In genomic region chr17:40822132-40822812, GRCh38 we compare ENCODE assay signal across 11 cellular contexts. TPM values are rescaled to one million over a fixed set of nuclear protein-coding genes. Genes with fewer than 3 reads are reported as not detected.
A peak's percentile ranks its signal among the peaks of the same experiment; 100 is the strongest.
DNase-seq lines count a peak whose midpoint lies in the region; ATAC-seq, FAIRE-seq and TF ChIP-seq lines count a peak whose summit lies in the region.
"Had no signal": no experiment of that assay in that cellular context is flagged by ENCODE, and none has a peak within 500 bp of the region (broad histone marks: within the 10 kb centered on the region; RNA-seq: fewer than 3 reads in every experiment).

Gene KRT10 (minus strand): TSS chr17:40822614. CDS start chr17:40822585, 29 bp downstream.

- no CpG with 5 or more reads among the region's 7 CpGs for WGBS in H9 (ENCODE audit: extremely low coverage, insufficient read length, low lambda C conversion rate)
- 70 to 89% methylated on average over 7 of the region's 7 CpGs for WGBS in heart right ventricle, 2 donors

- H3K23me2 ChIP-seq in H9 (ENCODE audit: insufficient read length, low read depth, low read length, poor library complexity, severe bottlenecking), result peaks cover 3% of the 10 kb centered on the region

- H3K27ac ChIP-seq in H9 (ENCODE audit: insufficient read length, low read depth, low read length) (no peak within 1 kb of the TSS), heart right ventricle (peak within 1 kb of the TSS in 2 of 10 donors; percentile 94 to 98), brain microvascular endothelial cell (no peak within 1 kb of the TSS)
- H3K27ac ChIP-seq: stomach had no signal

- no peak for FAIRE-seq in D721Med (lab: Jason Lieb, UNC)
- FAIRE-seq: colon had no signal

- H2BK20ac ChIP-seq in H9 (ENCODE audit: low read depth, low read length, poor library complexity, severe bottlenecking), result no peak within 1 kb of the TSS

- H3K9me3 Mint-ChIP-seq in H9 (no peaks in the 10 kb centered on the region), progenitor cell of endocrine pancreas (ENCODE audit: low read depth) (no peaks in the 10 kb centered on the region)

- H2AK5ac ChIP-seq in H9 (ENCODE audit: insufficient read length, low read length), result no peak within 1 kb of the TSS

- peaks cover 0 to 9% (median 6%) of the 10 kb centered on the region in 3 experiments; a peak in 5 of 7 replicates for H3K36me3 Mint-ChIP-seq in H9 (ENCODE audit: insufficient read depth in 1 of 3, low read depth in 3 of 3)
- H3K36me3 Mint-ChIP-seq in T-helper 17 cell (ENCODE audit: low read depth), result peaks cover 12% of the 10 kb centered on the region
- peaks cover 7% of the 10 kb centered on the region for H3K36me3 Mint-ChIP-seq in progenitor cell of endocrine pancreas (ENCODE audit: insufficient read depth)

- H2BK12ac ChIP-seq in H9 (ENCODE audit: insufficient read length, low read depth, low read length), result no peak within 1 kb of the TSS

- no peak within 1 kb of the TSS for H3K4me2 ChIP-seq in H9 (ENCODE audit: insufficient read depth, insufficient read length, low read length)

- intact Hi-C loops in heart right ventricle (cut with DNase I), result loop anchor here in 1 of 10 donors (10.0 kb wide), 1 partner anchor 57 kb away; no protein-coding TSS in a partner anchor

- H3K36me3 ChIP-seq in heart right ventricle, result peaks cover 0 to 9% (median 0%) of the 10 kb centered on the region in 9 donors
- peaks cover 3% of the 10 kb centered on the region for H3K36me3 ChIP-seq in brain microvascular endothelial cell (replicated peaks)

- ATAC-seq in T-helper 17 cell (no peak), heart right ventricle (no peak), HG03108 (IDR thresholded peaks at IDR 0.05; ENCODE audit: unreplicated experiment) (no peak)

- H3K56ac ChIP-seq in H9 (ENCODE audit: insufficient read length, low read depth, low read length), result no peak within 1 kb of the TSS

- no peak within 1 kb of the TSS for H4K8ac ChIP-seq in H9 (replicated peaks; ENCODE audit: insufficient read length, low read depth, low read length)

- H3K79me2 ChIP-seq in H9 (ENCODE audit: insufficient read depth, low read length), result no peaks in the 10 kb centered on the region

- H4K91ac ChIP-seq in H9 (ENCODE audit: insufficient read length, low read depth, low read length), result no peak within 1 kb of the TSS

- TF ChIP-seq CTCF in H9 (conservative IDR thresholded peaks at IDR 0.05) (no peak), heart right ventricle (IDR thresholded peaks at IDR 0.05) (no peak), progenitor cell of endocrine pancreas (IDR thresholded peaks at IDR 0.05; ENCODE audit: unreplicated experiment) (no peak), D721Med (IDR thresholded peaks at IDR 0.05; ENCODE audit: insufficient read depth, missing control alignments) (no peak), brain microvascular endothelial cell (IDR thresholded peaks at IDR 0.05; ENCODE audit: low read depth, low read length, missing control alignments) (no peak)

- H2BK120ac ChIP-seq in H9 (ENCODE audit: low read depth, low read length, poor library complexity, severe bottlenecking), result no peak within 1 kb of the TSS

- H4K20me1 ChIP-seq in H9 (ENCODE audit: control insufficient read depth, insufficient read depth, insufficient read length), result no peaks in the 10 kb centered on the region

- H3T11ph ChIP-seq in H9 (ENCODE audit: low read length), result no peak within 1 kb of the TSS

- no peak for DNase-seq in H9
- no peak for DNase-seq in T-helper 17 cell
- DNase-seq in heart right ventricle, result no peak
- DNase-seq in progenitor cell of endocrine pancreas (ENCODE audit: low spot score, unreplicated experiment), result no peak
- DNase-seq in GM19240 (ENCODE audit: insufficient read length, low spot score), result no peak
- DNase-seq in D721Med (ENCODE audit: insufficient read length, low spot score), result no peak
- DNase-seq in brain microvascular endothelial cell, result no peak
- DNase-seq: activated CD4-positive, alpha-beta T cell treated with anti-CD3 and anti-CD28 coated beads for 4 hours; stomach had no signal

- no peaks in the 10 kb centered on the region for H3K79me1 ChIP-seq in H9 (ENCODE audit: insufficient read depth, low read depth, low read length, poor library complexity, severe bottlenecking)

- H3K27me3 Mint-ChIP-seq in H9 (ENCODE audit: low read depth) (peaks cover 80% of the 10 kb centered on the region), T-helper 17 cell (peaks cover 28% of the 10 kb centered on the region), progenitor cell of endocrine pancreas (peaks cover 32% of the 10 kb centered on the region)

- no peak within 1 kb of the TSS for H2BK5ac ChIP-seq in H9 (ENCODE audit: insufficient read length, low read length)

- no peak within 1 kb of the TSS for H2AFZ ChIP-seq in H9 (ENCODE audit: low read length)

- no peak within 1 kb of the TSS for H3K4me3 Mint-ChIP-seq in H9
- no peak within 1 kb of the TSS for H3K4me3 Mint-ChIP-seq in T-helper 17 cell
- H3K4me3 Mint-ChIP-seq in progenitor cell of endocrine pancreas (ENCODE audit: low read depth), result no peak within 1 kb of the TSS

- H3K27ac Mint-ChIP-seq in H9 (no peak within 1 kb of the TSS), T-helper 17 cell (no peak within 1 kb of the TSS), progenitor cell of endocrine pancreas (no peak within 1 kb of the TSS)

- H3K4me1 ChIP-seq in H9 (ENCODE audit: insufficient read depth, low read length) (no peaks in the 10 kb centered on the region), heart right ventricle (peaks cover 0 to 39% (median 24%) of the 10 kb centered on the region in 9 donors)

- H3K9me3 ChIP-seq in H9 (ENCODE audit: control insufficient read depth, low read depth, low read length) (no peaks in the 10 kb centered on the region), T-helper 17 cell (ENCODE audit: control insufficient read depth, low read length, poor library complexity, severe bottlenecking) (no peaks in the 10 kb centered on the region), heart right ventricle (no peaks in the 10 kb centered on the region)
- H3K9me3 ChIP-seq: stomach had no signal

- H2BK15ac ChIP-seq in H9 (ENCODE audit: low read depth, low read length), result no peak within 1 kb of the TSS

- H3K4ac ChIP-seq in H9 (ENCODE audit: low read depth, low read length), result no peak within 1 kb of the TSS

- no peak within 1 kb of the TSS for H3K9ac ChIP-seq in H9 (ENCODE audit: extremely low read depth, insufficient read length, low read length)

- H3K18ac ChIP-seq in H9 (ENCODE audit: insufficient read length, low read depth, low read length), result no peak within 1 kb of the TSS

- H3K4me1 Mint-ChIP-seq in H9 (peaks cover 0 to 8% of the 10 kb centered on the region in 2 experiments; a peak in 1 of 4 replicates), T-helper 17 cell (peaks cover 7% of the 10 kb centered on the region), progenitor cell of endocrine pancreas (ENCODE audit: low read depth) (peaks cover 1% of the 10 kb centered on the region)

- no peak within 1 kb of the TSS for H3K23ac ChIP-seq in H9 (ENCODE audit: insufficient read length, low read depth, low read length)

- H3K4me3 ChIP-seq in heart right ventricle (no peak within 1 kb of the TSS), brain microvascular endothelial cell (ENCODE audit: low read depth, low read length) (no peak within 1 kb of the TSS)
- H3K4me3 ChIP-seq: stomach had no signal

- no peak within 1 kb of the TSS for H4K5ac ChIP-seq in H9 (ENCODE audit: insufficient read length, low read depth, low read length)

- H3K27me3 ChIP-seq in H9 (ENCODE audit: insufficient read depth, low read length) (no peaks in the 10 kb centered on the region), heart right ventricle (no peaks in the 10 kb centered on the region), brain microvascular endothelial cell (replicated peaks) (no peaks in the 10 kb centered on the region)
- H3K27me3 ChIP-seq: stomach had no signal

- H3K14ac ChIP-seq in H9 (ENCODE audit: insufficient read depth, low read length), result no peak within 1 kb of the TSS

- in situ Hi-C loops in brain microvascular endothelial cell (cut with HindIII; ENCODE audit: low pct_ligation_motif_present, low sequenced_read_pairs), result no loop called here

RNA-seq across cellular contexts. Expression of gene KRT10, which starts in this region (rescaled TPM):
- 24.0 and 28.4 TPM in 2 replicates for total RNA-seq in H9 (2021)
- 10 to 100 TPM; 25.2 to 28.3 TPM for total RNA-seq in T-helper 17 cell
- 10 to 100 TPM; 40.9 to 63.1 (median 48.5) TPM for total RNA-seq in heart right ventricle
- polyA plus RNA-seq in heart right ventricle, result 10 to 100 TPM; 44.0 to 86.8 TPM
- 33.1 and 37.5 TPM in 2 replicates for total RNA-seq in progenitor cell of endocrine pancreas
